In genomic region chr2:199464614-199465352, GRCh38 we compare ENCODE assay signal across 12 cellular contexts. TPM values are rescaled to one million over a fixed set of nuclear protein-coding genes. Genes with fewer than 3 reads are reported as not detected.
DNase-seq lines count a peak whose midpoint lies in the region; ATAC-seq and TF ChIP-seq lines count a peak whose summit lies in the region.
"Had no signal": no experiment of that assay in that cellular context is flagged by ENCODE, and none has a peak within 500 bp of the region (broad histone marks: within the 10 kb centered on the region; RNA-seq: fewer than 3 reads in every experiment).

No MANE protein-coding gene starts in this region.

- no peak for TF ChIP-seq CTCF in colonic mucosa (IDR thresholded peaks at IDR 0.05)
- no peak for TF ChIP-seq CTCF in type B pancreatic cell (conservative IDR thresholded peaks at IDR 0.05)
- no peak for TF ChIP-seq CTCF in RWPE1 (conservative IDR thresholded peaks at IDR 0.05; ENCODE audit: low read depth)

- intact Hi-C loops in colonic mucosa (cut with DNase I), result loop anchor here (5.0 kb wide), 1 partner anchor 1147 kb away; no protein-coding TSS in a partner anchor
- intact Hi-C loops in naive thymus-derived CD4-positive, alpha-beta T cell (cut with micrococcal nuclease), result loop anchor here in 1 of 2 donors (10.0 kb wide), 1 partner anchor 1060 kb away; the partner anchor contains the start of gene SGO2

- H3K27me3 ChIP-seq in colonic mucosa, result peaks cover 26% of the 10 kb centered on the region
- H3K27me3 ChIP-seq in naive thymus-derived CD4-positive, alpha-beta T cell (ENCODE audit: control insufficient read depth in 2 of 2, insufficient read depth in 2 of 2, low read length in 2 of 2), result peaks cover 19 to 67% of the 10 kb centered on the region in 2 donors

- H3K9me3 Mint-ChIP-seq in stimulated activated naive CD8-positive, alpha-beta T cell treated with anti-CD3 and anti-CD28 coated beads, Interleukin-15, Interleukin-2, amounts not matched to agents 100 ng/mL and 50 ng/mL, for 24 hours, result peaks cover 5% of the 10 kb centered on the region
- peaks cover 0 to 8% of the 10 kb centered on the region in 2 donors for H3K9me3 Mint-ChIP-seq in stimulated activated naive CD8-positive, alpha-beta T cell treated with anti-CD3 and anti-CD28 coated beads, Interleukin-15, amount 100 ng/mL, for 72 hours
- H3K9me3 Mint-ChIP-seq in naive thymus-derived CD4-positive, alpha-beta T cell, result peaks cover 0 to 43% (median 14%) of the 10 kb centered on the region in 11 donors
- no peaks in the 10 kb centered on the region for H3K9me3 Mint-ChIP-seq in type B pancreatic cell

- H3K9me3 ChIP-seq in colonic mucosa, result no peaks in the 10 kb centered on the region
- peaks cover 0 to 9% (median 0%) of the 10 kb centered on the region in 3 experiments for H3K9me3 ChIP-seq in naive thymus-derived CD4-positive, alpha-beta T cell (ENCODE audit: control insufficient read depth in 2 of 3, low read length in 3 of 3)
- H3K9me3 ChIP-seq: thyroid gland had no signal

- peaks cover 9% of the 10 kb centered on the region for H3K36me3 Mint-ChIP-seq in stimulated activated naive CD8-positive, alpha-beta T cell treated with anti-CD3 and anti-CD28 coated beads, Interleukin-15, Interleukin-2, amounts not matched to agents 100 ng/mL and 50 ng/mL, for 24 hours (ENCODE audit: low read depth)
- H3K36me3 Mint-ChIP-seq in naive thymus-derived CD4-positive, alpha-beta T cell, result peaks cover 0 to 13% (median 4%) of the 10 kb centered on the region in 5 donors
- no peaks in the 10 kb centered on the region for H3K36me3 Mint-ChIP-seq in type B pancreatic cell
- H3K36me3 Mint-ChIP-seq: CD8-positive, alpha-beta T cell had no signal

- H3K9ac ChIP-seq in colonic mucosa (ENCODE audit: low read depth in 2 of 2, low read length in 2 of 2), result peak overlapping the region; percentile 71 to 90

- POLR2A ChIA-PET in naive thymus-derived CD4-positive, alpha-beta T cell (lab: Charles Lee), result no interaction called here
- POLR2A ChIA-PET in RWPE1 (lab: Yijun Ruan, JAX; ENCODE audit: low non-redundant PET), result no interaction called here

- H3K4me3 Mint-ChIP-seq in stimulated activated naive CD8-positive, alpha-beta T cell treated with anti-CD3 and anti-CD28 coated beads, Interleukin-15, Interleukin-2, amounts not matched to agents 100 ng/mL and 50 ng/mL, for 24 hours, result peak overlapping the region; percentile 36
- peak overlapping the region in 1 of 2 donors; percentile 47 for H3K4me3 Mint-ChIP-seq in stimulated activated naive CD8-positive, alpha-beta T cell treated with anti-CD3 and anti-CD28 coated beads, Interleukin-15, amount 100 ng/mL, for 72 hours
- peak overlapping the region; percentile 26 to 77 (median 62) for H3K4me3 Mint-ChIP-seq in naive thymus-derived CD4-positive, alpha-beta T cell
- H3K4me3 Mint-ChIP-seq in type B pancreatic cell, result peak overlapping the region; percentile 81

- CTCF ChIA-PET in naive thymus-derived CD4-positive, alpha-beta T cell (lab: Charles Lee), result interaction anchor here (0.6 kb wide), 1 partner anchor 1101 kb away, joined by 3 read pairs; no protein-coding TSS in a partner anchor
- CTCF ChIA-PET in RWPE1 (lab: Yijun Ruan, JAX), result interaction anchor here (0.5 to 1.0 kb wide), 4 partner anchors 15 to 1584 kb away, joined by 3 read pairs; no protein-coding TSS in a partner anchor

- H3K36me3 ChIP-seq in colonic mucosa, result no peaks in the 10 kb centered on the region
- H3K36me3 ChIP-seq in naive thymus-derived CD4-positive, alpha-beta T cell (ENCODE audit: control insufficient read depth in 2 of 3, insufficient read depth in 3 of 3, low read length in 3 of 3), result no peaks in the 10 kb centered on the region
- H3K36me3 ChIP-seq: thyroid gland had no signal

- no peak overlapping the region for H3K27ac Mint-ChIP-seq in stimulated activated naive CD8-positive, alpha-beta T cell treated with anti-CD3 and anti-CD28 coated beads, Interleukin-15, Interleukin-2, amounts not matched to agents 100 ng/mL and 50 ng/mL, for 24 hours
- no peak overlapping the region for H3K27ac Mint-ChIP-seq in stimulated activated naive CD8-positive, alpha-beta T cell treated with anti-CD3 and anti-CD28 coated beads, Interleukin-15, amount 100 ng/mL, for 72 hours
- H3K27ac Mint-ChIP-seq in naive thymus-derived CD4-positive, alpha-beta T cell, result peak overlapping the region in 4 of 9 donors; percentile 1 to 80 (median 55)
- peak overlapping the region; percentile 30 for H3K27ac Mint-ChIP-seq in type B pancreatic cell
- H3K27ac Mint-ChIP-seq: CD8-positive, alpha-beta T cell had no signal

- peaks cover 18% of the 10 kb centered on the region for H3K4me1 Mint-ChIP-seq in stimulated activated naive CD8-positive, alpha-beta T cell treated with anti-CD3 and anti-CD28 coated beads, Interleukin-15, Interleukin-2, amounts not matched to agents 100 ng/mL and 50 ng/mL, for 24 hours (ENCODE audit: low read depth)
- H3K4me1 Mint-ChIP-seq in stimulated activated naive CD8-positive, alpha-beta T cell treated with anti-CD3 and anti-CD28 coated beads, Interleukin-15, amount 100 ng/mL, for 72 hours, result peaks cover 51% of the 10 kb centered on the region
- H3K4me1 Mint-ChIP-seq in naive thymus-derived CD4-positive, alpha-beta T cell, result peaks cover 11 to 62% (median 35%) of the 10 kb centered on the region in 7 donors
- peaks cover 19% of the 10 kb centered on the region for H3K4me1 Mint-ChIP-seq in type B pancreatic cell (ENCODE audit: unreplicated experiment)

- no peak for ATAC-seq in stimulated activated naive CD8-positive, alpha-beta T cell treated with anti-CD3 and anti-CD28 coated beads, Interleukin-15, amount 100 ng/mL, for 72 hours
- no peak for ATAC-seq in naive thymus-derived CD4-positive, alpha-beta T cell
- ATAC-seq: CD8-positive, alpha-beta T cell had no signal

- H3K27ac ChIP-seq in colonic mucosa, result peak overlapping the region; percentile 86
- H3K27ac ChIP-seq in naive thymus-derived CD4-positive, alpha-beta T cell (ENCODE audit: low read depth, low read length), result no peak overlapping the region
- no peak overlapping the region for H3K27ac ChIP-seq in RWPE1
- H3K27ac ChIP-seq: thyroid gland had no signal

- no peaks in the 10 kb centered on the region for H3K4me1 ChIP-seq in colonic mucosa
- peaks cover 8 to 31% of the 10 kb centered on the region in 2 donors for H3K4me1 ChIP-seq in naive thymus-derived CD4-positive, alpha-beta T cell (ENCODE audit: control insufficient read depth in 2 of 2, insufficient read depth in 2 of 2, low read length in 2 of 2)

- peak overlapping the region; percentile 79 for H3K4me3 ChIP-seq in colonic mucosa
- H3K4me3 ChIP-seq in naive thymus-derived CD4-positive, alpha-beta T cell (ENCODE audit: low read length), result no peak overlapping the region

- H3K27me3 Mint-ChIP-seq in stimulated activated naive CD8-positive, alpha-beta T cell treated with anti-CD3 and anti-CD28 coated beads, Interleukin-15, Interleukin-2, amounts not matched to agents 100 ng/mL and 50 ng/mL, for 24 hours, result peaks cover 74% of the 10 kb centered on the region
- peaks cover 100% of the 10 kb centered on the region for H3K27me3 Mint-ChIP-seq in stimulated activated naive CD8-positive, alpha-beta T cell treated with anti-CD3 and anti-CD28 coated beads, Interleukin-15, amount 100 ng/mL, for 72 hours
- peaks cover 70 to 90% (median 73%) of the 10 kb centered on the region in 5 donors for H3K27me3 Mint-ChIP-seq in naive thymus-derived CD4-positive, alpha-beta T cell
- peaks cover 95% of the 10 kb centered on the region for H3K27me3 Mint-ChIP-seq in type B pancreatic cell

- DNase-seq in stimulated activated naive CD8-positive, alpha-beta T cell treated with anti-CD3 and anti-CD28 coated beads, Interleukin-15, amount 100 ng/mL, for 72 hours, result no peak
- peak; percentile 39 for DNase-seq in colonic mucosa
- no peak for DNase-seq in naive thymus-derived CD4-positive, alpha-beta T cell
- no peak for DNase-seq in type B pancreatic cell (ENCODE audit: extremely low spot score, unreplicated experiment)
- DNase-seq in anterior cingulate cortex (lab: John Stamatoyannopoulos, UW), result no peak
- no peak for DNase-seq in RWPE1 (ENCODE audit: low spot score)
- DNase-seq in activated gamma-delta T cell (lab: John Stamatoyannopoulos, UW), result no peak
- DNase-seq: amniotic stem cell; CD8-positive, alpha-beta T cell; erythroblast; thyroid gland had no signal

RNA-seq across cellular contexts. Expression of gene SATB2, which starts 7.0 kb away (rescaled TPM):
- total RNA-seq in colonic mucosa (100 to 1,000 TPM; 133 to 178 TPM), type B pancreatic cell (ENCODE audit: low replicate concordance) (3.2 and 19.1 TPM in 2 replicates)
- under 1 TPM in 3 of 5 experiments, not detected in 2; 0.05 to 0.96 (median 0.32) TPM for total RNA-seq in naive thymus-derived CD4-positive, alpha-beta T cell
- not detected for polyA plus RNA-seq in naive thymus-derived CD4-positive, alpha-beta T cell
- total RNA-seq: CD8-positive, alpha-beta T cell had no signal
